Comparison of ENCODE assay signal across 12 cellular contexts in the genomic region with DNA sequence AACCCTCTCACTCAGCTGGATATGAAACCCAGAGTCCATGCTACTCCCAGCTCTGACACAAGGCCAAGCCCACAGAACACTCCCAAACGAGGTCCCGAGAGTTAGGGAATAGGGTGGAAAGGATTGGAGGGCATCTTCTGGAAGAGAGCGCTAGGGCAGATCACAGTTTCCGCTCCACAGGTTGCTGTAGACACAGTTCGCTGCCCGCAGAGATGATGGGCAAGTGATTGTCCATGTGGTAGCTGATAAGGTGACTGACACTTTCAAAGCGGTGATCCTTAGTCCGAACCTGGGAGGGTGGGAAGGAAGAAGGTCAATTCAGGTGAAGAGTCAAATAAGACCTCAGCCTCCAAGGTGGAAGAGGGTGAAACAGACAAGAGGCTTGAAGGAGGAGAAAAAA. TPM values are rescaled to one million over a fixed set of nuclear protein-coding genes. Genes with fewer than 3 reads are reported as not detected.
DNase-seq lines count a peak whose midpoint lies in the region; ATAC-seq and TF ChIP-seq lines count a peak whose summit lies in the region.
"Had no signal": no experiment of that assay in that cellular context is flagged by ENCODE, and none has a peak within 500 bp of the region (broad histone marks: within the 10 kb centered on the region; RNA-seq: fewer than 3 reads in every experiment).

No MANE protein-coding gene starts in this region.

- ATAC-seq in activated naive CD4-positive, alpha-beta T cell treated with anti-CD3 and anti-CD28 coated beads, Interleukin-2, amount 50 U/mL, for 72 hours, result no peak
- no peak for ATAC-seq in naive thymus-derived CD4-positive, alpha-beta T cell
- ATAC-seq in HG03175 (IDR thresholded peaks at IDR 0.05; ENCODE audit: unreplicated experiment), result no peak
- ATAC-seq in GM19452 (IDR thresholded peaks at IDR 0.05; ENCODE audit: unreplicated experiment), result no peak
- ATAC-seq in HG03378 (IDR thresholded peaks at IDR 0.05; ENCODE audit: unreplicated experiment), result no peak

- intact Hi-C loops in naive thymus-derived CD4-positive, alpha-beta T cell (cut with micrococcal nuclease), result loop anchor here in 1 of 2 donors (5.0 kb wide), 1 partner anchor 741 kb away; a partner anchor contains a TSS

- H3K4me3 Mint-ChIP-seq in naive thymus-derived CD4-positive, alpha-beta T cell, result peak overlapping the region in 2 of 10 donors; percentile 88 to 91

- H3K4me2 ChIP-seq in BLaER1, result peak overlapping the region; percentile 92

- H4K20me1 ChIP-seq in BLaER1, result peaks cover 11% of the 10 kb centered on the region; the same call in 1 of the 2 replicates

- POLR2A ChIA-PET in HEK293 (lab: Yijun Ruan, JAX), result interaction anchor here (1.0 to 3.2 kb wide), 3 partner anchors 9 to 19 kb away, joined by 4 to 13 read pairs (median 6); a partner anchor contains a TSS
- POLR2A ChIA-PET in naive thymus-derived CD4-positive, alpha-beta T cell (lab: Charles Lee), result interaction anchor here (1.1 to 13.7 kb wide), 5 partner anchors 8 to 57 kb away, joined by 4 to 160 read pairs (median 12); a partner anchor contains a TSS

- peaks cover 70% of the 10 kb centered on the region for H3K36me3 ChIP-seq in BLaER1
- peaks cover under 1 to 70% of the 10 kb centered on the region in 2 experiments for H3K36me3 ChIP-seq in HEK293 (ENCODE audit: control insufficient read depth in 2 of 2, insufficient read depth in 1 of 2, low read length in 2 of 2)
- peaks cover 16 to 74% (median 19%) of the 10 kb centered on the region in 3 experiments for H3K36me3 ChIP-seq in naive thymus-derived CD4-positive, alpha-beta T cell (ENCODE audit: control insufficient read depth in 2 of 3, insufficient read depth in 3 of 3, low read length in 3 of 3)
- H3K36me3 ChIP-seq in MG63, result peaks cover 86% of the 10 kb centered on the region

- H3K27me3 ChIP-seq in BLaER1 (no peaks in the 10 kb centered on the region), MG63 (no peaks in the 10 kb centered on the region)
- H3K27me3 ChIP-seq in naive thymus-derived CD4-positive, alpha-beta T cell (ENCODE audit: control insufficient read depth in 2 of 2, insufficient read depth in 2 of 2, low read length in 2 of 2), result no peaks in the 10 kb centered on the region
- H3K27me3 ChIP-seq: thyroid gland had no signal

- H3K27ac ChIP-seq in BLaER1, result peak overlapping the region; percentile 4; the same call in 1 of the 2 replicates
- no peak overlapping the region for H3K27ac ChIP-seq in HEK293 (ENCODE audit: extremely low read depth, low read depth, low read length)
- peak overlapping the region; percentile 96 for H3K27ac ChIP-seq in naive thymus-derived CD4-positive, alpha-beta T cell (ENCODE audit: low read depth, low read length)

- no peaks in the 10 kb centered on the region for H3K9me3 ChIP-seq in BLaER1
- H3K9me3 ChIP-seq in HEK293 (ENCODE audit: control insufficient read depth, insufficient read depth, low read depth, low read length), result no peaks in the 10 kb centered on the region
- H3K9me3 ChIP-seq in naive thymus-derived CD4-positive, alpha-beta T cell (ENCODE audit: control insufficient read depth in 2 of 3, low read length in 3 of 3), result no peaks in the 10 kb centered on the region
- H3K9me3 ChIP-seq in MG63, result no peaks in the 10 kb centered on the region
- H3K9me3 ChIP-seq: thyroid gland had no signal

- H3K9me3 Mint-ChIP-seq in activated naive CD4-positive, alpha-beta T cell treated with anti-CD3 and anti-CD28 coated beads, Interleukin-2, amount 50 U/mL, for 72 hours, result no peaks in the 10 kb centered on the region
- H3K9me3 Mint-ChIP-seq in naive thymus-derived CD4-positive, alpha-beta T cell, result no peaks in the 10 kb centered on the region

- no peak for TF ChIP-seq CTCF in HEK293 (tag by site-specific recombination; IDR thresholded peaks at IDR 0.05)

- CTCF ChIA-PET in HEK293 (lab: Yijun Ruan, JAX), result interaction anchor here (0.7 to 1.0 kb wide), 3 partner anchors 9 to 201 kb away, joined by 3 to 4 read pairs (median 3); a partner anchor contains a TSS
- CTCF ChIA-PET in naive thymus-derived CD4-positive, alpha-beta T cell (lab: Charles Lee), result interaction anchor here (7.6 kb wide), 1 partner anchor 54 kb away, joined by 72 read pairs; no protein-coding TSS in a partner anchor

- H3K27ac Mint-ChIP-seq in activated naive CD4-positive, alpha-beta T cell treated with anti-CD3 and anti-CD28 coated beads, Interleukin-2, amount 50 U/mL, for 72 hours, result peak overlapping the region; percentile 28 to 85
- peak overlapping the region; percentile 6 to 95 (median 59) for H3K27ac Mint-ChIP-seq in naive thymus-derived CD4-positive, alpha-beta T cell

- H3K27me3 Mint-ChIP-seq in naive thymus-derived CD4-positive, alpha-beta T cell, result no peaks in the 10 kb centered on the region

- peaks cover 59% of the 10 kb centered on the region for H3K4me1 ChIP-seq in BLaER1
- peaks cover 8% of the 10 kb centered on the region for H3K4me1 ChIP-seq in HEK293 (ENCODE audit: control insufficient read depth, insufficient read depth, low read length)
- H3K4me1 ChIP-seq in naive thymus-derived CD4-positive, alpha-beta T cell (ENCODE audit: control insufficient read depth in 2 of 2, insufficient read depth in 2 of 2, low read length in 2 of 2), result peaks cover 16 to 23% of the 10 kb centered on the region in 2 donors

- peak overlapping the region; percentile 40 for H3K9ac ChIP-seq in BLaER1

- no peak overlapping the region for H3K4me3 ChIP-seq in BLaER1
- no peak overlapping the region for H3K4me3 ChIP-seq in HEK293 (ENCODE audit: low read depth, low read length)
- H3K4me3 ChIP-seq in naive thymus-derived CD4-positive, alpha-beta T cell (ENCODE audit: low read length), result no peak overlapping the region
- no peak overlapping the region for H3K4me3 ChIP-seq in MG63
- H3K4me3 ChIP-seq: thyroid gland had no signal

- H3K4me1 Mint-ChIP-seq in naive thymus-derived CD4-positive, alpha-beta T cell, result peaks cover 16 to 49% (median 39%) of the 10 kb centered on the region in 7 donors

- H3K36me3 Mint-ChIP-seq in activated naive CD4-positive, alpha-beta T cell treated with anti-CD3 and anti-CD28 coated beads, Interleukin-2, amount 50 U/mL, for 72 hours, result peaks cover 10 to 24% of the 10 kb centered on the region in 2 donors
- peaks cover 0 to 15% (median 3%) of the 10 kb centered on the region in 5 donors for H3K36me3 Mint-ChIP-seq in naive thymus-derived CD4-positive, alpha-beta T cell

- DNase-seq in activated naive CD4-positive, alpha-beta T cell treated with anti-CD3 and anti-CD28 coated beads, Interleukin-2, amount 50 U/mL, for 72 hours (ENCODE audit: low spot score in 2 of 2), result no peak
- DNase-seq in naive thymus-derived CD4-positive, alpha-beta T cell, result no peak
- no peak for DNase-seq in MG63
- DNase-seq: NCI-H1105, NCI-H526, SHP77 treated with DMSO at 0.1 percent for 48 hours, thyroid gland had no signal

TF ChIP-seq in HEK293, 187 proteins besides CTCF, POLR2A, EP300 and RAD21:
- TF ChIP-seq ZFP69B (tag by site-specific recombination; IDR thresholded peaks at IDR 0.05) (no peak), SCRT2 (tag by site-specific recombination; IDR thresholded peaks at IDR 0.05) (peak; percentile 60), SP2 (tag by site-specific recombination; IDR thresholded peaks at IDR 0.05) (no peak), SCRT1 (tag by site-specific recombination; IDR thresholded peaks at IDR 0.05; ENCODE audit: borderline replicate concordance) (peak; percentile 51; the same call in 1 of the 2 replicates)

RNA-seq across cellular contexts. Expression of a gene that starts 2.1 kb away (rescaled TPM):
- 10 to 100 TPM; 27.7 to 55.3 TPM for total RNA-seq in activated naive CD4-positive, alpha-beta T cell treated with anti-CD3 and anti-CD28 coated beads, Interleukin-2, amount 50 U/mL, for 72 hours
- 10 to 100 TPM; 33.0 to 69.5 (median 46.2) TPM for total RNA-seq in naive thymus-derived CD4-positive, alpha-beta T cell
- polyA plus RNA-seq in naive thymus-derived CD4-positive, alpha-beta T cell, result 10 to 100 TPM; 33.0 to 64.0 TPM
- 10.3 and 16.2 TPM in 2 replicates for total RNA-seq in MG63 (2014; rRNA removed; shearing (Covaris generic); ENCODE audit: low replicate concordance)

RNA-seq across cellular contexts. Expression of a gene that starts 6.9 kb away (rescaled TPM):
- 10 to 100 TPM; 50.3 to 76.2 TPM for total RNA-seq in activated naive CD4-positive, alpha-beta T cell treated with anti-CD3 and anti-CD28 coated beads, Interleukin-2, amount 50 U/mL, for 72 hours
- total RNA-seq in naive thymus-derived CD4-positive, alpha-beta T cell, result 10 to 100 TPM; 71.0 to 76.9 (median 73.7) TPM
- polyA plus RNA-seq in naive thymus-derived CD4-positive, alpha-beta T cell, result 10 to 100 TPM; 29.6 to 38.3 TPM
- total RNA-seq in MG63 (2014; rRNA removed; shearing (Covaris generic); ENCODE audit: low replicate concordance), result 140 and 175 TPM in 2 replicates

RNA-seq across cellular contexts. Expression of a gene that starts 7.7 kb away (rescaled TPM):
- total RNA-seq in activated naive CD4-positive, alpha-beta T cell treated with anti-CD3 and anti-CD28 coated beads, Interleukin-2, amount 50 U/mL, for 72 hours, result 10 to 100 TPM; 40.9 to 41.1 TPM
- 100 to 1,000 TPM; 107 to 390 (median 383) TPM for total RNA-seq in naive thymus-derived CD4-positive, alpha-beta T cell
- polyA plus RNA-seq in naive thymus-derived CD4-positive, alpha-beta T cell, result 100 to 1,000 TPM; 234 to 318 TPM
- total RNA-seq in MG63 (2014; rRNA removed; shearing (Covaris generic); ENCODE audit: low replicate concordance), result 6.9 and 16.0 TPM in 2 replicates

RNA-seq across cellular contexts. Expression of a gene that starts 10.8 kb away (rescaled TPM):
- total RNA-seq in activated naive CD4-positive, alpha-beta T cell treated with anti-CD3 and anti-CD28 coated beads, Interleukin-2, amount 50 U/mL, for 72 hours, result 100 to 1,000 TPM; 202 to 308 TPM
- 100 to 1,000 TPM in 1 of 5 experiments, 10 to 100 TPM in 3, 1 to 10 TPM in 1; 8.4 to 105 (median 10.2) TPM for total RNA-seq in naive thymus-derived CD4-positive, alpha-beta T cell
- 10 to 100 TPM; 37.1 to 55.2 TPM for polyA plus RNA-seq in naive thymus-derived CD4-positive, alpha-beta T cell
- total RNA-seq in MG63 (2014; rRNA removed; shearing (Covaris generic); ENCODE audit: low replicate concordance), result 124 and 222 TPM in 2 replicates

RNA-seq across cellular contexts. Expression of a gene that starts 19.5 kb away (rescaled TPM):
- total RNA-seq in activated naive CD4-positive, alpha-beta T cell treated with anti-CD3 and anti-CD28 coated beads, Interleukin-2, amount 50 U/mL, for 72 hours, result 10 to 100 TPM; 40.8 to 41.9 TPM
- 10 to 100 TPM; 24.4 to 50.2 (median 50.0) TPM for total RNA-seq in naive thymus-derived CD4-positive, alpha-beta T cell
- polyA plus RNA-seq in naive thymus-derived CD4-positive, alpha-beta T cell, result 10 to 100 TPM; 33.3 to 45.8 TPM
- total RNA-seq in MG63 (2014; rRNA removed; shearing (Covaris generic); ENCODE audit: low replicate concordance), result 39.6 and 49.6 TPM in 2 replicates
